In genomic region chr20:33246077-33246476, GRCh38 we compare ENCODE assay signal across 38 cellular contexts. TPM values are rescaled to one million over a fixed set of nuclear protein-coding genes. Genes with fewer than 3 reads are reported as not detected.
"Had no signal": no experiment of that assay in that cellular context is flagged by ENCODE, and none has a peak within 500 bp of the region (broad histone marks: within the 10 kb centered on the region; RNA-seq: fewer than 3 reads in every experiment).

No MANE protein-coding gene starts in this region.

- H3K36me3 ChIP-seq: adrenal gland, brain microvascular endothelial cell, breast epithelium had no signal

- H3K27ac ChIP-seq: adrenal gland, body of pancreas, brain microvascular endothelial cell, breast epithelium, VCaP had no signal

- DNase-seq: activated B cell treated with CpG ODN at 0.5 μM for 24 hours; activated CD4-positive, alpha-beta memory T cell treated with anti-CD3 and anti-CD28 coated beads for 36 hours; activated CD4-positive, alpha-beta T cell treated with anti-CD3 and anti-CD28 coated beads for 4 hours; activated CD4-positive, alpha-beta T cell treated with anti-CD3 and anti-CD28 coated beads, Interleukin-2, amount 10 ng/mL, durations not matched to agents 24 days and 14 days; activated CD4-positive, alpha-beta T cell treated with anti-CD3 and anti-CD28 coated beads, Interleukin-2, amount 50 U/mL, for 1 hour; activated CD4-positive, alpha-beta T cell treated with anti-CD3 and anti-CD28 coated beads, Interleukin-2, amount 50 U/mL, for 4 hours; activated CD4-positive, CD25-positive, alpha-beta regulatory T cell treated with anti-CD3 and anti-CD28 coated beads, Interleukin-2, amount 50 U/mL, for 72 hours; activated CD8-positive, alpha-beta memory T cell treated with anti-CD3 and anti-CD28 coated beads, Interleukin-2, amount 50 U/mL, for 4 hours; activated CD8-positive, alpha-beta T cell treated with anti-CD3 and anti-CD28 coated beads for 36 hours; activated effector memory CD4-positive, alpha-beta T cell treated with anti-CD3 and anti-CD28 coated beads, Interleukin-2, amount 50 U/mL, for 16 hours; activated gamma-delta T cell treated with Interleukin-2 at 50 U/mL for 16 hours; activated naive CD4-positive, alpha-beta T cell; activated naive CD4-positive, alpha-beta T cell treated with anti-CD3 and anti-CD28 coated beads for 36 hours; activated naive CD4-positive, alpha-beta T cell treated with anti-CD3 and anti-CD28 coated beads, Interleukin-2, amount 50 U/mL, for 16 hours; activated naive CD8-positive, alpha-beta T cell treated with anti-CD3 and anti-CD28 coated beads for 36 hours; activated T-cell treated with anti-CD3 and anti-CD28 coated beads for 4 hours; activated T-cell treated with anti-CD3 and anti-CD28 coated beads, Interleukin-2, amount 50 U/mL, for 1 hour; activated T-cell treated with anti-CD3 and anti-CD28 coated beads, Interleukin-2, amount 50 U/mL, for 4 hours; activated T-cell treated with anti-CD3 and anti-CD28 coated beads, Interleukin-2, amount 50 U/mL, for 72 hours; adrenal gland; amniotic stem cell; aorta; body of pancreas; brain microvascular endothelial cell; central memory CD4-positive, alpha-beta T cell; T-helper 1 cell; T-helper 2 cell; T-helper 9 cell had no signal

- H3K4me1 ChIP-seq: adrenal gland, body of pancreas, breast epithelium had no signal

- H3K9me3 ChIP-seq: adrenal gland, body of pancreas, breast epithelium had no signal

- FAIRE-seq: astrocyte, TTC549 had no signal

- H3K4me3 ChIP-seq: adrenal gland, body of pancreas, breast epithelium had no signal

- H3K27me3 ChIP-seq: adrenal gland, body of pancreas, brain microvascular endothelial cell, breast epithelium had no signal

- ATAC-seq: activated CD8-positive, alpha-beta T cell treated with anti-CD3 and anti-CD28 coated beads for 36 hours; activated naive CD4-positive, alpha-beta T cell treated with anti-CD3 and anti-CD28 coated beads, Interleukin-2, amount 50 U/mL, for 72 hours; activated T-cell treated with anti-CD3 and anti-CD28 coated beads, Interleukin-2, amount 50 U/mL, for 4 hours; activated T-cell treated with anti-CD3 and anti-CD28 coated beads, Interleukin-2, amount 50 U/mL, for 72 hours; activated T-helper 17 cell treated with anti-CD3 and anti-CD28 coated beads, Interleukin-2, amount 50 U/mL, for 72 hours; body of pancreas had no signal

RNA-seq across cellular contexts. Expression of gene BPIFA1, which starts 10.3 kb away (rescaled TPM):
- total RNA-seq: activated B cell treated with CpG ODN at 0.5 μM for 24 hours; activated CD4-positive, alpha-beta memory T cell treated with anti-CD3 and anti-CD28 coated beads for 36 hours; activated CD4-positive, alpha-beta T cell treated with anti-CD3 and anti-CD28 coated beads, Interleukin-2, amount 10 ng/mL, durations not matched to agents 24 days and 14 days; activated CD8-positive, alpha-beta memory T cell treated with anti-CD3 and anti-CD28 coated beads for 36 hours; activated CD8-positive, alpha-beta T cell treated with anti-CD3 and anti-CD28 coated beads for 36 hours; activated naive CD4-positive, alpha-beta T cell treated with anti-CD3 and anti-CD28 coated beads for 36 hours; activated naive CD4-positive, alpha-beta T cell treated with anti-CD3 and anti-CD28 coated beads, Interleukin-2, amount 50 U/mL, for 72 hours; activated naive CD8-positive, alpha-beta T cell treated with anti-CD3 and anti-CD28 coated beads for 36 hours; activated T-cell treated with anti-CD3 and anti-CD28 coated beads, Interleukin-2, amount 50 U/mL, for 4 hours; activated T-cell treated with anti-CD3 and anti-CD28 coated beads, Interleukin-2, amount 50 U/mL, for 72 hours; activated T-helper 1 cell treated with anti-CD3 and anti-CD28 coated beads, Interleukin-12 subunit alpha, Interleukin-12 subunit beta, Interleukin-2, Interleukin-4 antibody, amounts not matched to agents 30 ng/mL and 10 ng/mL and 1 ng/mL, durations not matched to agents 14 hours and 24 hours and 36 hours; activated T-helper 17 cell treated with anti-CD3 and anti-CD28 coated beads, Interleukin-2, amount 50 U/mL, for 72 hours; adrenal gland; aorta; astrocyte; body of pancreas; breast epithelium; cardiac septum; cerebellum had no signal
- polyA plus RNA-seq: adrenal gland, aorta had no signal

RNA-seq across cellular contexts. Expression of gene BPIFA3, which starts 28.9 kb away (rescaled TPM):
- total RNA-seq: activated B cell treated with CpG ODN at 0.5 μM for 24 hours; activated CD4-positive, alpha-beta memory T cell treated with anti-CD3 and anti-CD28 coated beads for 36 hours; activated CD4-positive, alpha-beta T cell treated with anti-CD3 and anti-CD28 coated beads, Interleukin-2, amount 10 ng/mL, durations not matched to agents 24 days and 14 days; activated CD8-positive, alpha-beta memory T cell treated with anti-CD3 and anti-CD28 coated beads for 36 hours; activated CD8-positive, alpha-beta T cell treated with anti-CD3 and anti-CD28 coated beads for 36 hours; activated naive CD4-positive, alpha-beta T cell treated with anti-CD3 and anti-CD28 coated beads for 36 hours; activated naive CD4-positive, alpha-beta T cell treated with anti-CD3 and anti-CD28 coated beads, Interleukin-2, amount 50 U/mL, for 72 hours; activated naive CD8-positive, alpha-beta T cell treated with anti-CD3 and anti-CD28 coated beads for 36 hours; activated T-cell treated with anti-CD3 and anti-CD28 coated beads, Interleukin-2, amount 50 U/mL, for 4 hours; activated T-cell treated with anti-CD3 and anti-CD28 coated beads, Interleukin-2, amount 50 U/mL, for 72 hours; activated T-helper 1 cell treated with anti-CD3 and anti-CD28 coated beads, Interleukin-12 subunit alpha, Interleukin-12 subunit beta, Interleukin-2, Interleukin-4 antibody, amounts not matched to agents 30 ng/mL and 10 ng/mL and 1 ng/mL, durations not matched to agents 14 hours and 24 hours and 36 hours; activated T-helper 17 cell treated with anti-CD3 and anti-CD28 coated beads, Interleukin-2, amount 50 U/mL, for 72 hours; adrenal gland; aorta; astrocyte; body of pancreas; breast epithelium; cardiac septum; cerebellum had no signal
- polyA plus RNA-seq: adrenal gland, aorta had no signal

RNA-seq across cellular contexts. Expression of gene BPIFB1, which starts 36.9 kb away (rescaled TPM):
- total RNA-seq: activated B cell treated with CpG ODN at 0.5 μM for 24 hours; activated CD4-positive, alpha-beta memory T cell treated with anti-CD3 and anti-CD28 coated beads for 36 hours; activated CD4-positive, alpha-beta T cell treated with anti-CD3 and anti-CD28 coated beads, Interleukin-2, amount 10 ng/mL, durations not matched to agents 24 days and 14 days; activated CD8-positive, alpha-beta memory T cell treated with anti-CD3 and anti-CD28 coated beads for 36 hours; activated CD8-positive, alpha-beta T cell treated with anti-CD3 and anti-CD28 coated beads for 36 hours; activated naive CD4-positive, alpha-beta T cell treated with anti-CD3 and anti-CD28 coated beads for 36 hours; activated naive CD4-positive, alpha-beta T cell treated with anti-CD3 and anti-CD28 coated beads, Interleukin-2, amount 50 U/mL, for 72 hours; activated naive CD8-positive, alpha-beta T cell treated with anti-CD3 and anti-CD28 coated beads for 36 hours; activated T-cell treated with anti-CD3 and anti-CD28 coated beads, Interleukin-2, amount 50 U/mL, for 4 hours; activated T-cell treated with anti-CD3 and anti-CD28 coated beads, Interleukin-2, amount 50 U/mL, for 72 hours; activated T-helper 1 cell treated with anti-CD3 and anti-CD28 coated beads, Interleukin-12 subunit alpha, Interleukin-12 subunit beta, Interleukin-2, Interleukin-4 antibody, amounts not matched to agents 30 ng/mL and 10 ng/mL and 1 ng/mL, durations not matched to agents 14 hours and 24 hours and 36 hours; activated T-helper 17 cell treated with anti-CD3 and anti-CD28 coated beads, Interleukin-2, amount 50 U/mL, for 72 hours; aorta; astrocyte; body of pancreas; cardiac septum had no signal
